14 cellular contexts compared by ENCODE assay signal in the genomic region with DNA sequence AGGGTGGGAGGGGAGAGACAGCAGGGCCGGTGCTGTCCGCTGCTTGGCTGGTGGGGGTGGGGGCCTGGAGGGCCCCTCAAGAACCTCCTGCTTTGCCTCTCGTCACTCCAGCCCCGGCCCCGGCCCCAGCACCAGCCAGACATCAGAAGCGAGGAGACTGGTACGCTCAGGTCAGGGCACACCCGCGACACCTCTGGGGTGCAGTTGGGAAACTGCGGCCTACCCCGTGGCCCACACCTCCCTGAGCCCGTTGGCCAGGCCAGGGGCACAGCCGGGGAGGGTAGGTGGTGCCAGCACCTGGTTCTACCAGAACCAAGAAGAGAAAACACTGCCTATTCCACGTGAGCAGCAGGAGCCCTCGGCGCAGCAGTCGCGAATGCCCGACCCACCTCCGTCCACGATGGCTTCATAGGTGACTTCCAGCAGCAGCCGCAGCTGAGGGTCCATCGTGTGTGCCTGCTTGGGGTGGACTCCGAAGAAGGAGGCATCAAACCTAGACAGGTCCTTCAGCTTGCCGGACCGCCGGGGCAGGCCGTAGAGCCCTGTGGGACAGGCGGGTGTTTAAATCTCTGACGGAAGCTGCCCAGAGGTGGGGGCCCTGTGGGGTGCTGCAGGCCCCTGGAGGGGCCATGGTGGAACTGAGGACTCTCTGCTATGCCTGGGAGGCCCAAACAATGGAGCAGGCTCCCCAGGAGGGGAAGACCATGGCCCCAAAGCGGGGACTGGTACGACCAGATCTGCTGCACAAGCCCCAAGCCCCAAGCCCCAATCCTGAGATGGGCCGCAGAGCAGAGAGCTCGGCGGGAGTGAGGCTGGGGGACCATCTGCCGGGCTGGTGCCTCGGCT. TPM values are rescaled to one million over a fixed set of nuclear protein-coding genes. Genes with fewer than 3 reads are reported as not detected.
DNase-seq lines count a peak whose midpoint lies in the region; ATAC-seq and TF ChIP-seq lines count a peak whose summit lies in the region.
"Had no signal": no experiment of that assay in that cellular context is flagged by ENCODE, and none has a peak within 500 bp of the region (broad histone marks: within the 10 kb centered on the region; RNA-seq: fewer than 3 reads in every experiment).

No MANE protein-coding gene starts in this region.

- H3K9me3 ChIP-seq in RWPE2 (ENCODE audit: severe bottlenecking) (no peaks in the 10 kb centered on the region), smooth muscle cell (replicated peaks; ENCODE audit: low read depth) (no peaks in the 10 kb centered on the region)
- H3K9me3 ChIP-seq: adrenal gland, thyroid gland had no signal

- H3K36me3 ChIP-seq in RWPE2 (ENCODE audit: low read depth) (peaks cover 70% of the 10 kb centered on the region), smooth muscle cell (ENCODE audit: low read depth) (no peaks in the 10 kb centered on the region)

- peak overlapping the region; percentile 100 for H3K4me2 ChIP-seq in smooth muscle cell

- H3K9ac ChIP-seq in smooth muscle cell (ENCODE audit: low read depth) = no peak overlapping the region

- H3K4me3 ChIP-seq in RWPE2 (ENCODE audit: severe bottlenecking) (peak overlapping the region; percentile 98), fibroblast of the aortic adventitia (ENCODE audit: low read depth, low read length) (peak overlapping the region; percentile 74), smooth muscle cell (peak overlapping the region; percentile 28)
- H3K4me3 ChIP-seq: adrenal gland, thyroid gland had no signal

- H3K27me3 ChIP-seq in RWPE2 (ENCODE audit: insufficient read depth, poor library complexity, severe bottlenecking) (no peaks in the 10 kb centered on the region), smooth muscle cell (ENCODE audit: low read depth) (no peaks in the 10 kb centered on the region)
- H3K27me3 ChIP-seq: adrenal gland, thyroid gland had no signal

- no peak overlapping the region for H2AFZ ChIP-seq in smooth muscle cell (ENCODE audit: low read depth)

- H3K4me1 ChIP-seq in RWPE2 (ENCODE audit: insufficient read depth, poor library complexity, severe bottlenecking) = peaks cover 10% of the 10 kb centered on the region
- H3K4me1 ChIP-seq in smooth muscle cell (ENCODE audit: low read depth) = peaks cover 28% of the 10 kb centered on the region

- no peak for TF ChIP-seq CTCF in RWPE2 (IDR thresholded peaks at IDR 0.05; ENCODE audit: poor library complexity, severe bottlenecking)
- no peak for TF ChIP-seq CTCF in fibroblast of the aortic adventitia (IDR thresholded peaks at IDR 0.05; ENCODE audit: insufficient read depth, low read length)
- TF ChIP-seq CTCF in smooth muscle cell (IDR thresholded peaks at IDR 0.05; ENCODE audit: borderline replicate concordance, insufficient read depth, poor library complexity, severe bottlenecking) = no peak

- peaks cover 53% of the 10 kb centered on the region for H3K79me2 ChIP-seq in smooth muscle cell (ENCODE audit: low read depth)

- 89% methylated on average over 35 of the region's 37 CpGs for WGBS in smooth muscle cell (ENCODE audit: low lambda C conversion rate)

- DNase-seq in activated effector memory CD4-positive, alpha-beta T cell treated with anti-CD3 and anti-CD28 coated beads, Interleukin-2, amount 50 U/mL, for 16 hours = peak; percentile 63
- no peak for DNase-seq in activated effector memory CD4-positive, alpha-beta T cell treated with Interleukin-2 at 50 U/mL for 16 hours
- no peak for DNase-seq in RWPE2 (ENCODE audit: low spot score)
- DNase-seq in fibroblast of the aortic adventitia (ENCODE audit: low read depth) = no peak
- no peak for DNase-seq in smooth muscle cell (lab: John Stamatoyannopoulos, UW; ENCODE audit: unreplicated experiment)
- DNase-seq in stimulated activated CD4-positive, alpha-beta T cell treated with anti-CD3 and anti-CD28 coated beads, Interleukin-4, amount 100 ng/mL, for 24 hours = no peak
- DNase-seq in NCI-H510A treated with DMSO at 0.1 percent for 48 hours (lab: John Stamatoyannopoulos, UW) = no peak
- DNase-seq: NCI-H146; OCI-M1; stimulated activated CD4-positive, alpha-beta T cell treated with anti-CD3 and anti-CD28 coated beads, Interleukin-4, amount 100 ng/mL, for 4 hours; thyroid gland had no signal

- ATAC-seq in RWPE2 (ENCODE audit: low read depth) (no peak), GM18907 (IDR thresholded peaks at IDR 0.05; ENCODE audit: unreplicated experiment) (no peak)

- H4K20me1 ChIP-seq in smooth muscle cell (ENCODE audit: low read depth) = peaks cover 73% of the 10 kb centered on the region

- H3F3A ChIP-seq in smooth muscle cell (ENCODE audit: low read depth) = peaks cover 1% of the 10 kb centered on the region

- peak overlapping the region; percentile 84 for H3K27ac ChIP-seq in RWPE2 (ENCODE audit: poor library complexity, severe bottlenecking)
- no peak overlapping the region for H3K27ac ChIP-seq in smooth muscle cell (ENCODE audit: low read depth)
- H3K27ac ChIP-seq: adrenal gland, HL-60, thyroid gland had no signal

RNA-seq across cellular contexts. Expression of a gene that starts 2.9 kb away (rescaled TPM):
- total RNA-seq in fibroblast of the aortic adventitia (ENCODE audit: low replicate concordance) = 65.2 and 100 TPM in 2 replicates
- total RNA-seq in smooth muscle cell = 46.6 and 49.4 TPM in 2 replicates
- 48.4 and 49.3 TPM in 2 replicates for polyA plus RNA-seq in smooth muscle cell

RNA-seq across cellular contexts. Expression of a gene that starts 29.6 kb away (rescaled TPM):
- total RNA-seq in fibroblast of the aortic adventitia (ENCODE audit: low replicate concordance) (33.8 and 62.3 TPM in 2 replicates), smooth muscle cell (30.7 and 49.4 TPM in 2 replicates)
- polyA plus RNA-seq in smooth muscle cell = 125 and 141 TPM in 2 replicates

RNA-seq across cellular contexts. Expression of a gene that starts 43.5 kb away (rescaled TPM):
- total RNA-seq in fibroblast of the aortic adventitia (ENCODE audit: low replicate concordance) (77.5 and 85.5 TPM in 2 replicates), smooth muscle cell (72.0 and 93.7 TPM in 2 replicates)
- 134 and 143 TPM in 2 replicates for polyA plus RNA-seq in smooth muscle cell

RNA-seq across cellular contexts. Expression of a gene that starts 43.5 kb away (rescaled TPM):
- 32.0 and 33.3 TPM in 2 replicates for total RNA-seq in fibroblast of the aortic adventitia (ENCODE audit: low replicate concordance)
- total RNA-seq in smooth muscle cell = 20.3 and 27.1 TPM in 2 replicates
- polyA plus RNA-seq in smooth muscle cell = 54.9 and 58.8 TPM in 2 replicates

RNA-seq across cellular contexts. Expression of a gene that starts 57.7 kb away (rescaled TPM):
- total RNA-seq in fibroblast of the aortic adventitia (ENCODE audit: low replicate concordance) (29.3 and 101 TPM in 2 replicates), smooth muscle cell (34.9 and 46.4 TPM in 2 replicates)
- 84.4 and 89.4 TPM in 2 replicates for polyA plus RNA-seq in smooth muscle cell

Comparison
In these comparisons a context has a peak if more than half of its experiments do, and no peak if none do; other contexts are left out.
1. H3K4me3 ChIP-seq: peak in every context shown above with its lines; median percentile 98 in RWPE2; 74 in fibroblast of the aortic adventitia; 28 in smooth muscle cell.